9 cellular contexts compared by ENCODE assay signal in the genomic region with DNA sequence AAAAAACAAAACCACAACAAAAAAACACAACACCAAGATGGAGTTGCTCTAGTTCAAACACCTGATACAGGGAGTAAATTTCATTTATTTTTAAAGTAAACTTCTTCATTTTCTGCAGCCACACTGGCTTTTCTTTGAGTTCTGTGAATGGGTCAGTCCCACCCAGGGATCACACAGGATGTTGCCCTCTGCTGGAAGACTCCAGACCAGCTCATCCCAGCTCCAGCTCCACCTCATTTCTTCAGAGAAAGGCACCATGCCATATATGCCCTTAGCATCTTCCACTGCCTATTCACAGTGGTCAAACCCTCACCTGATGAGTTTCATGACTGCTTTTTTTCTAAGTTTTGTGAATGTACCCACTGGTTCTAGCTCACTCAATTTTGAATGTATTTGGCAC. TPM values are rescaled to one million over a fixed set of nuclear protein-coding genes. Genes with fewer than 3 reads are reported as not detected.
A peak's percentile ranks its signal among the peaks of the same experiment; 100 is the strongest.
DNase-seq lines count a peak whose midpoint lies in the region; ATAC-seq and TF ChIP-seq lines count a peak whose summit lies in the region.
"Had no signal": no experiment of that assay in that cellular context is flagged by ENCODE, and none has a peak within 500 bp of the region (broad histone marks: within the 10 kb centered on the region; RNA-seq: fewer than 3 reads in every experiment).

No MANE protein-coding gene starts in this region.

- H3K36me3 Mint-ChIP-seq in activated naive CD4-positive, alpha-beta T cell treated with anti-CD3 and anti-CD28 coated beads, Interleukin-2, amount 50 U/mL, for 24 hours, result peaks cover 5% of the 10 kb centered on the region
- H3K36me3 Mint-ChIP-seq in WTC11, result no peaks in the 10 kb centered on the region

- POLR2A ChIA-PET in WTC11 (lab: Charles Lee), result no interaction called here

- ATAC-seq in HG03175 (IDR thresholded peaks at IDR 0.05; ENCODE audit: unreplicated experiment) (peak; percentile 40), WTC11 (peak; percentile 73), GM18861 (IDR thresholded peaks at IDR 0.05; ENCODE audit: unreplicated experiment) (no peak), HG02642 (IDR thresholded peaks at IDR 0.05; ENCODE audit: poor library complexity, unreplicated experiment) (no peak)
- no peak for ATAC-seq in stimulated activated naive CD8-positive, alpha-beta T cell treated with anti-CD3 and anti-CD28 coated beads, Interleukin-15, amount 100 ng/mL, for 72 hours

- CTCF ChIA-PET in WTC11 (lab: Charles Lee), result interaction anchor here (0.5 to 1.0 kb wide), 4 partner anchors 51 to 178 kb away, joined by 3 to 9 read pairs (median 4); partner anchors contain the start of genes GLIPR1L1 and GLIPR1L2

- TF ChIP-seq CTCF in WTC11 (IDR thresholded peaks at IDR 0.05), result no peak

- H3K27ac Mint-ChIP-seq in activated naive CD4-positive, alpha-beta T cell treated with anti-CD3 and anti-CD28 coated beads, Interleukin-2, amount 50 U/mL, for 24 hours, result peak overlapping the region; percentile 77
- H3K27ac Mint-ChIP-seq in WTC11, result no peak overlapping the region
- no peak overlapping the region for H3K27ac Mint-ChIP-seq in stimulated activated naive CD8-positive, alpha-beta T cell treated with anti-CD3 and anti-CD28 coated beads, Interleukin-15, amount 100 ng/mL, for 72 hours

- DNase-seq in activated naive CD4-positive, alpha-beta T cell treated with anti-CD3 and anti-CD28 coated beads, Interleukin-2, amount 50 U/mL, for 16 hours, result no peak
- DNase-seq in WTC11 (ENCODE audit: low spot score) (peak; percentile 34), kidney glomerular epithelial cell (lab: John Stamatoyannopoulos, UW) (peak; percentile 13)
- DNase-seq in stimulated activated naive CD8-positive, alpha-beta T cell treated with anti-CD3 and anti-CD28 coated beads, Interleukin-15, amount 100 ng/mL, for 72 hours, result no peak

- no peak overlapping the region for H3K4me3 Mint-ChIP-seq in activated naive CD4-positive, alpha-beta T cell treated with anti-CD3 and anti-CD28 coated beads, Interleukin-2, amount 50 U/mL, for 24 hours
- no peak overlapping the region for H3K4me3 Mint-ChIP-seq in WTC11
- H3K4me3 Mint-ChIP-seq in stimulated activated naive CD8-positive, alpha-beta T cell treated with anti-CD3 and anti-CD28 coated beads, Interleukin-15, amount 100 ng/mL, for 72 hours, result no peak overlapping the region

- H3K9me3 Mint-ChIP-seq in activated naive CD4-positive, alpha-beta T cell treated with anti-CD3 and anti-CD28 coated beads, Interleukin-2, amount 50 U/mL, for 24 hours, result no peaks in the 10 kb centered on the region
- no peaks in the 10 kb centered on the region for H3K9me3 Mint-ChIP-seq in WTC11
- H3K9me3 Mint-ChIP-seq in stimulated activated naive CD8-positive, alpha-beta T cell treated with anti-CD3 and anti-CD28 coated beads, Interleukin-15, amount 100 ng/mL, for 72 hours, result no peaks in the 10 kb centered on the region

- H3K4me1 Mint-ChIP-seq in activated naive CD4-positive, alpha-beta T cell treated with anti-CD3 and anti-CD28 coated beads, Interleukin-2, amount 50 U/mL, for 24 hours, result peaks cover 50% of the 10 kb centered on the region
- H3K4me1 Mint-ChIP-seq in WTC11, result peaks cover 32% of the 10 kb centered on the region
- peaks cover 36% of the 10 kb centered on the region for H3K4me1 Mint-ChIP-seq in stimulated activated naive CD8-positive, alpha-beta T cell treated with anti-CD3 and anti-CD28 coated beads, Interleukin-15, amount 100 ng/mL, for 72 hours

- no peaks in the 10 kb centered on the region for H3K27me3 Mint-ChIP-seq in activated naive CD4-positive, alpha-beta T cell treated with anti-CD3 and anti-CD28 coated beads, Interleukin-2, amount 50 U/mL, for 24 hours
- H3K27me3 Mint-ChIP-seq in WTC11 (ENCODE audit: low read depth), result no peaks in the 10 kb centered on the region
- no peaks in the 10 kb centered on the region for H3K27me3 Mint-ChIP-seq in stimulated activated naive CD8-positive, alpha-beta T cell treated with anti-CD3 and anti-CD28 coated beads, Interleukin-15, amount 100 ng/mL, for 72 hours
- H3K27me3 Mint-ChIP-seq: activated naive CD8-positive, alpha-beta T cell had no signal

TF ChIP-seq in WTC11, 78 proteins besides CTCF, POLR2A, EP300 and RAD21:
- TF ChIP-seq, protein P1, sequence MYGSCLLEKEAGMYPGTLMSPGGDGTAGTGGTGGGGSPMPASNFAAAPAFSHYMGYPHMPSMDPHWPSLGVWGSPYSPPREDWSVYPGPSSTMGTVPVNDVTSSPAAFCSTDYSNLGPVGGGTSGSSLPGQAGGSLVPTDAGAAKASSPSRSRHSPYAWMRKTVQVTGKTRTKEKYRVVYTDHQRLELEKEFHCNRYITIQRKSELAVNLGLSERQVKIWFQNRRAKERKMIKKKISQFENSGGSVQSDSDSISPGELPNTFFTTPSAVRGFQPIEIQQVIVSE (CRISPR knock-in tag; IDR thresholded peaks at IDR 0.05; ENCODE audit: borderline replicate concordance), result no peak
- no peak for TF ChIP-seq AR (CRISPR knock-in tag; IDR thresholded peaks at IDR 0.05)

RNA-seq across cellular contexts. Expression of gene GLIPR1, which starts 8.0 kb away (rescaled TPM):
- total RNA-seq in WTC11 (2021), result 0.28 to 0.48 TPM in 2 of 3 replicates, not detected in the other

RNA-seq across cellular contexts. Expression of gene KRR1, which starts 22.9 kb away (rescaled TPM):
- 54.4 to 59.6 TPM (median 54.8 TPM) in 3 replicates for total RNA-seq in WTC11 (2021)

Comparison
In these comparisons a context has a peak if more than half of its experiments do, and no peak if none do; other contexts are left out.
1. DNase-seq: peak in WTC11 (single experiment) and kidney glomerular epithelial cell (single experiment); none in activated naive CD4-positive, alpha-beta T cell treated with anti-CD3 and anti-CD28 coated beads, Interleukin-2, amount 50 U/mL, for 16 hours (single experiment) and stimulated activated naive CD8-positive, alpha-beta T cell treated with anti-CD3 and anti-CD28 coated beads, Interleukin-15, amount 100 ng/mL, for 72 hours (0 of 2).
2. ATAC-seq: peak in HG03175 (single experiment) and WTC11 (single experiment); none in GM18861 (single experiment), stimulated activated naive CD8-positive, alpha-beta T cell treated with anti-CD3 and anti-CD28 coated beads, Interleukin-15, amount 100 ng/mL, for 72 hours (single experiment) and HG02642 (single experiment).